In the genomic region with DNA sequence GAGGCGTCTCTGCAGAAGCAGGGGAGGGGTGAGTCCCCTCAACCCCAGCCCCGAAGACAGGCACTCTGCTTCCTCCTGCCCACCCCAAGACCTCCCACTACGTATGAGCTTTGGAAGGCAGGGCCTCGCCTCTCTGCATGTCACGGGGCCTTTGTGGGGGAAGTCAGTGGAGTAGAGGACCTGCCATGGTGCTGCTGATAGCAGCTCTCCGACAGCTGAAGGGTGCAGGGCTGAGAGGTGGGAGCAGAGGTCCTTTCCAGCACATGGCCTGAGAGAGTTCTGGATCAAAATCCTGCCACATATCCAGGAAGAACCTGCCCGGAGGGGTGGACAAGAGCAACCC, we compare ENCODE assay signal across 14 cellular contexts. TPM values are rescaled to one million over a fixed set of nuclear protein-coding genes. Genes with fewer than 3 reads are reported as not detected.
DNase-seq lines count a peak whose midpoint lies in the region; ATAC-seq and TF ChIP-seq lines count a peak whose summit lies in the region.
"Had no signal": no experiment of that assay in that cellular context is flagged by ENCODE, and none has a peak within 500 bp of the region (broad histone marks: within the 10 kb centered on the region; RNA-seq: fewer than 3 reads in every experiment).

No MANE protein-coding gene starts in this region.

- intact Hi-C loops in activated CD8-positive, alpha-beta T cell treated with anti-CD3 and anti-CD28 coated beads for 36 hours (cut with micrococcal nuclease): no loop called here
- intact Hi-C loops in activated B cell treated with CpG ODN at 0.5 μM for 24 hours (cut with micrococcal nuclease): loop anchor here (5.0 to 10.0 kb wide), 3 partner anchors 318 to 685 kb away; a partner anchor contains a TSS

- H3K27ac Mint-ChIP-seq in activated CD8-positive, alpha-beta T cell treated with anti-CD3 and anti-CD28 coated beads, Interleukin-2, amount 10 ng/mL, durations not matched to agents 7 days and 5 days: no peak overlapping the region
- H3K27ac Mint-ChIP-seq in activated CD8-positive, alpha-beta T cell treated with anti-CD3 and anti-CD28 coated beads for 36 hours: no peak overlapping the region
- H3K27ac Mint-ChIP-seq in activated B cell treated with CpG ODN at 0.5 μM for 24 hours: peak overlapping the region; percentile 75
- H3K27ac Mint-ChIP-seq in stimulated activated naive B cell treated with anti-CD40 and anti-IgM and Interleukin-4, amounts not matched to agents 10 μg/mL and 1 μg/mL and 100 μg/mL, for 72 hours: peak overlapping the region; percentile 6

- peaks cover 33% of the 10 kb centered on the region for H3K4me1 Mint-ChIP-seq in activated CD8-positive, alpha-beta T cell treated with anti-CD3 and anti-CD28 coated beads, Interleukin-2, amount 10 ng/mL, durations not matched to agents 7 days and 5 days (ENCODE audit: low read depth)
- peaks cover 20% of the 10 kb centered on the region for H3K4me1 Mint-ChIP-seq in activated CD8-positive, alpha-beta T cell treated with anti-CD3 and anti-CD28 coated beads for 36 hours (ENCODE audit: low read depth)
- H3K4me1 Mint-ChIP-seq in activated B cell treated with CpG ODN at 0.5 μM for 24 hours: peaks cover 53% of the 10 kb centered on the region
- H3K4me1 Mint-ChIP-seq in stimulated activated naive B cell treated with anti-CD40 and anti-IgM and Interleukin-4, amounts not matched to agents 10 μg/mL and 1 μg/mL and 100 μg/mL, for 72 hours: peaks cover 33 to 53% of the 10 kb centered on the region in 2 donors

- CTCF ChIA-PET in activated CD8-positive, alpha-beta T cell treated with anti-CD3 and anti-CD28 coated beads, Interleukin-2, amount 10 ng/mL, durations not matched to agents 7 days and 5 days (lab: Charles Lee): interaction anchor here (0.8 to 6.1 kb wide), 5 partner anchors 14 to 63 kb away, joined by 3 to 66 read pairs (median 3); a partner anchor contains a TSS
- CTCF ChIA-PET in activated CD8-positive, alpha-beta T cell treated with anti-CD3 and anti-CD28 coated beads for 36 hours (lab: Charles Lee): interaction anchor here (1.4 kb wide), 1 partner anchor 78 kb away, joined by 3 read pairs; no protein-coding TSS in a partner anchor
- CTCF ChIA-PET in activated B cell treated with CpG ODN at 0.5 μM for 24 hours (lab: Charles Lee): interaction anchor here (1.2 to 1.4 kb wide), 2 partner anchors 13 to 104 kb away, joined by 3 to 5 read pairs; a partner anchor contains a TSS

- no peak for ATAC-seq in activated CD8-positive, alpha-beta T cell treated with anti-CD3 and anti-CD28 coated beads, Interleukin-2, amount 10 ng/mL, durations not matched to agents 7 days and 5 days
- ATAC-seq in activated CD8-positive, alpha-beta T cell treated with anti-CD3 and anti-CD28 coated beads for 36 hours: no peak
- no peak for ATAC-seq in activated B cell treated with CpG ODN at 0.5 μM for 24 hours (ENCODE audit: low read depth)
- ATAC-seq in stimulated activated naive B cell treated with anti-CD40 and anti-IgM and Interleukin-4, amounts not matched to agents 10 μg/mL and 1 μg/mL and 100 μg/mL, for 72 hours (replicated peaks): no peak
- ATAC-seq: psoas muscle had no signal

- H3K4me3 Mint-ChIP-seq in activated CD8-positive, alpha-beta T cell treated with anti-CD3 and anti-CD28 coated beads, Interleukin-2, amount 10 ng/mL, durations not matched to agents 7 days and 5 days: peak overlapping the region; percentile 6
- no peak overlapping the region for H3K4me3 Mint-ChIP-seq in activated CD8-positive, alpha-beta T cell treated with anti-CD3 and anti-CD28 coated beads for 36 hours
- H3K4me3 Mint-ChIP-seq in activated B cell treated with CpG ODN at 0.5 μM for 24 hours: peak overlapping the region; percentile 86
- H3K4me3 Mint-ChIP-seq in stimulated activated naive B cell treated with anti-CD40 and anti-IgM and Interleukin-4, amounts not matched to agents 10 μg/mL and 1 μg/mL and 100 μg/mL, for 72 hours: no peak overlapping the region

- H3K9me3 Mint-ChIP-seq in activated CD8-positive, alpha-beta T cell treated with anti-CD3 and anti-CD28 coated beads, Interleukin-2, amount 10 ng/mL, durations not matched to agents 7 days and 5 days (ENCODE audit: insufficient read depth): no peaks in the 10 kb centered on the region
- H3K9me3 Mint-ChIP-seq in activated CD8-positive, alpha-beta T cell treated with anti-CD3 and anti-CD28 coated beads for 36 hours: no peaks in the 10 kb centered on the region
- no peaks in the 10 kb centered on the region for H3K9me3 Mint-ChIP-seq in activated B cell treated with CpG ODN at 0.5 μM for 24 hours
- H3K9me3 Mint-ChIP-seq in stimulated activated naive B cell treated with anti-CD40 and anti-IgM and Interleukin-4, amounts not matched to agents 10 μg/mL and 1 μg/mL and 100 μg/mL, for 72 hours: no peaks in the 10 kb centered on the region

- H3K27me3 Mint-ChIP-seq in activated CD8-positive, alpha-beta T cell treated with anti-CD3 and anti-CD28 coated beads, Interleukin-2, amount 10 ng/mL, durations not matched to agents 7 days and 5 days (ENCODE audit: low read depth): peaks cover 1% of the 10 kb centered on the region
- H3K27me3 Mint-ChIP-seq in activated CD8-positive, alpha-beta T cell treated with anti-CD3 and anti-CD28 coated beads for 36 hours: peaks cover 15% of the 10 kb centered on the region
- no peaks in the 10 kb centered on the region for H3K27me3 Mint-ChIP-seq in activated B cell treated with CpG ODN at 0.5 μM for 24 hours
- no peaks in the 10 kb centered on the region for H3K27me3 Mint-ChIP-seq in stimulated activated naive B cell treated with anti-CD40 and anti-IgM and Interleukin-4, amounts not matched to agents 10 μg/mL and 1 μg/mL and 100 μg/mL, for 72 hours

- peaks cover 7% of the 10 kb centered on the region for H3K36me3 Mint-ChIP-seq in activated CD8-positive, alpha-beta T cell treated with anti-CD3 and anti-CD28 coated beads, Interleukin-2, amount 10 ng/mL, durations not matched to agents 7 days and 5 days (ENCODE audit: low read depth)
- H3K36me3 Mint-ChIP-seq in activated CD8-positive, alpha-beta T cell treated with anti-CD3 and anti-CD28 coated beads for 36 hours (ENCODE audit: low read depth): peaks cover 5% of the 10 kb centered on the region
- peaks cover 18% of the 10 kb centered on the region for H3K36me3 Mint-ChIP-seq in activated B cell treated with CpG ODN at 0.5 μM for 24 hours (ENCODE audit: low read depth)
- peaks cover 6 to 19% of the 10 kb centered on the region in 2 donors for H3K36me3 Mint-ChIP-seq in stimulated activated naive B cell treated with anti-CD40 and anti-IgM and Interleukin-4, amounts not matched to agents 10 μg/mL and 1 μg/mL and 100 μg/mL, for 72 hours

- TF ChIP-seq CTCF in activated CD8-positive, alpha-beta T cell treated with anti-CD3 and anti-CD28 coated beads for 36 hours (IDR thresholded peaks at IDR 0.05): no peak
- TF ChIP-seq CTCF in activated B cell treated with CpG ODN at 0.5 μM for 24 hours (IDR thresholded peaks at IDR 0.05): no peak

- POLR2A ChIA-PET in activated CD8-positive, alpha-beta T cell treated with anti-CD3 and anti-CD28 coated beads, Interleukin-2, amount 10 ng/mL, durations not matched to agents 7 days and 5 days (lab: Charles Lee): interaction anchor here (0.5 to 2.1 kb wide), 4 partner anchors 12 to 1461 kb away, joined by 3 to 11 read pairs (median 6); a partner anchor contains a TSS
- POLR2A ChIA-PET in activated CD8-positive, alpha-beta T cell treated with anti-CD3 and anti-CD28 coated beads for 36 hours (lab: Charles Lee): interaction anchor here (1.0 to 4.2 kb wide), 3 partner anchors 12 to 54 kb away, joined by 5 to 30 read pairs (median 16); a partner anchor contains a TSS
- POLR2A ChIA-PET in activated B cell treated with CpG ODN at 0.5 μM for 24 hours (lab: Charles Lee): interaction anchor here (0.7 to 6.9 kb wide), 4 partner anchors 13 to 435 kb away, joined by 3 to 124 read pairs (median 42); a partner anchor contains a TSS

- no peak for DNase-seq in activated CD8-positive, alpha-beta T cell treated with anti-CD3 and anti-CD28 coated beads, Interleukin-2, amount 10 ng/mL, durations not matched to agents 7 days and 5 days
- DNase-seq in activated CD8-positive, alpha-beta T cell treated with anti-CD3 and anti-CD28 coated beads for 36 hours: no peak
- DNase-seq in activated B cell treated with CpG ODN at 0.5 μM for 24 hours (no peak), mesenteric fat pad (ENCODE audit: low spot score) (peak; percentile 78), putamen (ENCODE audit: low spot score) (no peak), NCI-H1930 (lab: John Stamatoyannopoulos, UW) (no peak)
- DNase-seq in stimulated activated naive B cell treated with anti-CD40 and anti-IgM and Interleukin-4, amounts not matched to agents 10 μg/mL and 1 μg/mL and 100 μg/mL, for 72 hours: no peak
- no peak for DNase-seq in effector CD8-positive, alpha-beta T cell (lab: John Stamatoyannopoulos, UW)
- DNase-seq: DMS79 treated with DMSO at 0.1 percent for 48 hours, NCI-H1092 treated with DMSO at 0.1 percent for 48 hours, NCI-H748 treated with DMSO at 0.1 percent for 48 hours, Peyer's patch, psoas muscle, transverse colon had no signal

RNA-seq across cellular contexts. Expression of a gene that starts 1.3 kb away (rescaled TPM):
- under 1 TPM; 0.47 to 0.58 TPM for total RNA-seq in activated CD8-positive, alpha-beta T cell treated with anti-CD3 and anti-CD28 coated beads, Interleukin-2, amount 10 ng/mL, durations not matched to agents 7 days and 5 days
- 1 to 10 TPM; 1.6 to 1.8 TPM for total RNA-seq in activated CD8-positive, alpha-beta T cell treated with anti-CD3 and anti-CD28 coated beads for 36 hours
- total RNA-seq in activated B cell treated with CpG ODN at 0.5 μM for 24 hours (41.7 and 46.2 TPM in 2 replicates), mesenteric fat pad (0.71 TPM)

RNA-seq across cellular contexts. Expression of a gene that starts 12.6 kb away (rescaled TPM):
- 100 to 1,000 TPM; 378 to 386 TPM for total RNA-seq in activated CD8-positive, alpha-beta T cell treated with anti-CD3 and anti-CD28 coated beads, Interleukin-2, amount 10 ng/mL, durations not matched to agents 7 days and 5 days
- 100 to 1,000 TPM; 223 to 227 TPM for total RNA-seq in activated CD8-positive, alpha-beta T cell treated with anti-CD3 and anti-CD28 coated beads for 36 hours
- total RNA-seq in activated B cell treated with CpG ODN at 0.5 μM for 24 hours (225 and 227 TPM in 2 replicates), mesenteric fat pad (470 TPM)

RNA-seq across cellular contexts. Expression of a gene that starts 54.4 kb away (rescaled TPM):
- 100 to 1,000 TPM; 109 to 124 TPM for total RNA-seq in activated CD8-positive, alpha-beta T cell treated with anti-CD3 and anti-CD28 coated beads, Interleukin-2, amount 10 ng/mL, durations not matched to agents 7 days and 5 days
- total RNA-seq in activated CD8-positive, alpha-beta T cell treated with anti-CD3 and anti-CD28 coated beads for 36 hours: 10 to 100 TPM; 75.6 to 80.1 TPM
- total RNA-seq in activated B cell treated with CpG ODN at 0.5 μM for 24 hours (137 and 138 TPM in 2 replicates), mesenteric fat pad (188 TPM)

RNA-seq across cellular contexts. Expression of a gene that starts 56.6 kb away (rescaled TPM):
- total RNA-seq in activated CD8-positive, alpha-beta T cell treated with anti-CD3 and anti-CD28 coated beads, Interleukin-2, amount 10 ng/mL, durations not matched to agents 7 days and 5 days: 10 to 100 TPM; 78.7 to 80.9 TPM
- total RNA-seq in activated CD8-positive, alpha-beta T cell treated with anti-CD3 and anti-CD28 coated beads for 36 hours: 10 to 100 TPM; 88.3 to 99.4 TPM
- total RNA-seq in activated B cell treated with CpG ODN at 0.5 μM for 24 hours (58.4 and 63.2 TPM in 2 replicates), mesenteric fat pad (36.3 TPM)

Comparison
In these comparisons a context has a peak if more than half of its experiments do, and no peak if none do; other contexts are left out.
1. H3K4me3 Mint-ChIP-seq: peak in activated CD8-positive, alpha-beta T cell treated with anti-CD3 and anti-CD28 coated beads, Interleukin-2, amount 10 ng/mL, durations not matched to agents 7 days and 5 days (single experiment) and activated B cell treated with CpG ODN at 0.5 μM for 24 hours (single experiment); none in activated CD8-positive, alpha-beta T cell treated with anti-CD3 and anti-CD28 coated beads for 36 hours (single experiment) and stimulated activated naive B cell treated with anti-CD40 and anti-IgM and Interleukin-4, amounts not matched to agents 10 μg/mL and 1 μg/mL and 100 μg/mL, for 72 hours (0 of 2).
2. H3K27ac Mint-ChIP-seq: peak in activated B cell treated with CpG ODN at 0.5 μM for 24 hours (single experiment) and stimulated activated naive B cell treated with anti-CD40 and anti-IgM and Interleukin-4, amounts not matched to agents 10 μg/mL and 1 μg/mL and 100 μg/mL, for 72 hours (single experiment); none in activated CD8-positive, alpha-beta T cell treated with anti-CD3 and anti-CD28 coated beads, Interleukin-2, amount 10 ng/mL, durations not matched to agents 7 days and 5 days (single experiment) and activated CD8-positive, alpha-beta T cell treated with anti-CD3 and anti-CD28 coated beads for 36 hours (single experiment).
3. RNA of a gene that starts 1.3 kb away (total RNA-seq): 41.7 to 46.2 TPM in activated B cell treated with CpG ODN at 0.5 μM for 24 hours; 1.6 to 1.8 TPM in activated CD8-positive, alpha-beta T cell treated with anti-CD3 and anti-CD28 coated beads for 36 hours, 0.71 TPM in mesenteric fat pad (single experiment) and 0.47 to 0.58 TPM in activated CD8-positive, alpha-beta T cell treated with anti-CD3 and anti-CD28 coated beads, Interleukin-2, amount 10 ng/mL, durations not matched to agents 7 days and 5 days; every median in the first group is over 10 times any median in the second.